ENCODE assay signal across 8 cellular contexts in genomic region chr7:74289660-74290589, GRCh38. TPM values are rescaled to one million over a fixed set of nuclear protein-coding genes. Genes with fewer than 3 reads are reported as not detected.
DNase-seq lines count a peak whose midpoint lies in the region; ATAC-seq, FAIRE-seq and TF ChIP-seq lines count a peak whose summit lies in the region.

No MANE protein-coding gene starts in this region.

- peaks cover 12% of the 10 kb centered on the region for H3K4me1 Mint-ChIP-seq in activated CD8-positive, alpha-beta T cell treated with anti-CD3 and anti-CD28 coated beads for 36 hours (ENCODE audit: low read depth)
- H3K4me1 Mint-ChIP-seq in naive B cell: peaks cover 26 to 59% (median 54%) of the 10 kb centered on the region in 3 donors

- TF ChIP-seq CTCF in HEK293 (tag by site-specific recombination; IDR thresholded peaks at IDR 0.05): no peak
- no peak for TF ChIP-seq CTCF in activated CD8-positive, alpha-beta T cell treated with anti-CD3 and anti-CD28 coated beads for 36 hours (IDR thresholded peaks at IDR 0.05)

- H3K4me1 ChIP-seq in BLaER1 treated with 17β-estradiol and CSF1 and Interleukin-3, amounts not matched to agents 10 nM and 100 nM: peaks cover 63 to 74% (median 70%) of the 10 kb centered on the region in 10 experiments
- peaks cover 5% of the 10 kb centered on the region; the same call in 1 of the 2 replicates for H3K4me1 ChIP-seq in HEK293 (ENCODE audit: control insufficient read depth, insufficient read depth, low read length)

- POLR2A ChIA-PET in HEK293 (lab: Yijun Ruan, JAX): interaction anchor here (0.7 to 1.7 kb wide), 2 partner anchors 10 to 22 kb away, joined by 8 to 9 read pairs; no protein-coding TSS in a partner anchor
- POLR2A ChIA-PET in activated CD8-positive, alpha-beta T cell treated with anti-CD3 and anti-CD28 coated beads for 36 hours (lab: Charles Lee): interaction anchor here (1.0 kb wide), 1 partner anchor 16 kb away, joined by 3 read pairs; no protein-coding TSS in a partner anchor

- ATAC-seq in activated CD8-positive, alpha-beta T cell treated with anti-CD3 and anti-CD28 coated beads for 36 hours: peak; percentile 50
- peak; percentile 64 to 65 for ATAC-seq in naive B cell (ENCODE audit: low read depth in 2 of 2)
- no peak for ATAC-seq in GM19395 (IDR thresholded peaks at IDR 0.05; ENCODE audit: unreplicated experiment)

- peak overlapping the region; percentile 90 to 99 (median 97) for H3K4me2 ChIP-seq in BLaER1 treated with 17β-estradiol and CSF1 and Interleukin-3, amounts not matched to agents 10 nM and 100 nM

- H3K9ac ChIP-seq in BLaER1 treated with 17β-estradiol and CSF1 and Interleukin-3, amounts not matched to agents 10 nM and 100 nM: peak overlapping the region; percentile 82 to 97 (median 93)

- CTCF ChIA-PET in HEK293 (lab: Yijun Ruan, JAX): interaction anchor here (0.5 to 1.3 kb wide), 7 partner anchors 14 to 691 kb away, joined by 3 to 4 read pairs (median 3); no protein-coding TSS in a partner anchor
- CTCF ChIA-PET in activated CD8-positive, alpha-beta T cell treated with anti-CD3 and anti-CD28 coated beads for 36 hours (lab: Charles Lee): interaction anchor here (5.0 kb wide), 1 partner anchor 111 kb away, joined by 23 read pairs; no protein-coding TSS in a partner anchor

- DNase-seq in activated CD8-positive, alpha-beta T cell treated with anti-CD3 and anti-CD28 coated beads for 36 hours: peak; percentile 56
- DNase-seq in erythroblast (lab: John Stamatoyannopoulos, UW): peak; percentile 28 to 66
- DNase-seq in naive B cell: peak; percentile 53
- peak; percentile 61 for DNase-seq in urothelium cell line (ENCODE audit: low spot score)
- no peak for DNase-seq in NCI-H2171 treated with DMSO at 0.1 percent for 48 hours (lab: John Stamatoyannopoulos, UW)

- peak overlapping the region; percentile 86 to 100 (median 97) for H3K4me3 ChIP-seq in BLaER1 treated with 17β-estradiol and CSF1 and Interleukin-3, amounts not matched to agents 10 nM and 100 nM
- peak overlapping the region; percentile 56 for H3K4me3 ChIP-seq in HEK293 (ENCODE audit: low read depth, low read length)

- intact Hi-C loops in activated CD8-positive, alpha-beta T cell treated with anti-CD3 and anti-CD28 coated beads for 36 hours (cut with micrococcal nuclease): loop anchor here (2.0 kb wide), 1 partner anchor 19 kb away; no protein-coding TSS in a partner anchor

- FAIRE-seq in urothelium cell line (lab: Jason Lieb, UNC): peak; percentile 32

- H3K27me3 ChIP-seq in BLaER1 treated with 17β-estradiol and CSF1 and Interleukin-3, amounts not matched to agents 10 nM and 100 nM: no peaks in the 10 kb centered on the region

- no peak for TF ChIP-seq POLR2A in erythroblast (IDR thresholded peaks at IDR 0.05; ENCODE audit: low read length)

- 0 out of 22 replicates have a peak, but pooled peaks cover 0 to 7% (median 0%) of the 10 kb centered on the region in 11 experiments for H3K36me3 ChIP-seq in BLaER1 treated with 17β-estradiol and CSF1 and Interleukin-3, amounts not matched to agents 10 nM and 100 nM
- H3K36me3 ChIP-seq in HEK293 (ENCODE audit: control insufficient read depth in 2 of 2, insufficient read depth in 1 of 2, low read length in 2 of 2): no peaks in the 10 kb centered on the region

- peaks cover 18% of the 10 kb centered on the region for H3K27me3 Mint-ChIP-seq in activated CD8-positive, alpha-beta T cell treated with anti-CD3 and anti-CD28 coated beads for 36 hours
- H3K27me3 Mint-ChIP-seq in naive B cell: no peaks in the 10 kb centered on the region

- H3K9me3 ChIP-seq in BLaER1 treated with 17β-estradiol and CSF1 and Interleukin-3, amounts not matched to agents 10 nM and 100 nM (replicated peaks in 1 of 11): no peaks in the 10 kb centered on the region
- no peaks in the 10 kb centered on the region for H3K9me3 ChIP-seq in HEK293 (ENCODE audit: control insufficient read depth, insufficient read depth, low read depth, low read length)

- no peak overlapping the region for H3K27ac Mint-ChIP-seq in activated CD8-positive, alpha-beta T cell treated with anti-CD3 and anti-CD28 coated beads for 36 hours
- H3K27ac Mint-ChIP-seq in naive B cell: peak overlapping the region in 2 of 6 donors; percentile 56 to 60

- peak overlapping the region; percentile 40 to 94 (median 90); a peak in 21 of 22 replicates for H3K27ac ChIP-seq in BLaER1 treated with 17β-estradiol and CSF1 and Interleukin-3, amounts not matched to agents 10 nM and 100 nM
- H3K27ac ChIP-seq in HEK293 (ENCODE audit: extremely low read depth, low read depth, low read length): peak overlapping the region; percentile 57; the same call in 1 of the 2 replicates

- H3K9me3 Mint-ChIP-seq in activated CD8-positive, alpha-beta T cell treated with anti-CD3 and anti-CD28 coated beads for 36 hours: no peaks in the 10 kb centered on the region
- no peaks in the 10 kb centered on the region for H3K9me3 Mint-ChIP-seq in naive B cell

- peaks cover 47 to 56% (median 52%) of the 10 kb centered on the region in 11 experiments for H4K20me1 ChIP-seq in BLaER1 treated with 17β-estradiol and CSF1 and Interleukin-3, amounts not matched to agents 10 nM and 100 nM

- H3K36me3 Mint-ChIP-seq in activated CD8-positive, alpha-beta T cell treated with anti-CD3 and anti-CD28 coated beads for 36 hours (ENCODE audit: low read depth): no peaks in the 10 kb centered on the region
- no peaks in the 10 kb centered on the region for H3K36me3 Mint-ChIP-seq in naive B cell

- peak overlapping the region; percentile 40 for H3K4me3 Mint-ChIP-seq in activated CD8-positive, alpha-beta T cell treated with anti-CD3 and anti-CD28 coated beads for 36 hours
- H3K4me3 Mint-ChIP-seq in naive B cell: peak overlapping the region; percentile 81 to 91 (median 88)

TF ChIP-seq in HEK293, 187 proteins besides CTCF, POLR2A, EP300 and RAD21 (continues in another document):
- TF ChIP-seq ZNF544 (tag by site-specific recombination; IDR thresholded peaks at IDR 0.05) (no peak), SP3 (tag by site-specific recombination; IDR thresholded peaks at IDR 0.05) (0 out of 2 replicates have a peak, but pooled peaks have one; percentile 14), GLI2 (tag by site-specific recombination; IDR thresholded peaks at IDR 0.05; ENCODE audit: borderline replicate concordance, low read depth) (no peak), MYNN (tag by site-specific recombination; IDR thresholded peaks at IDR 0.05; ENCODE audit: borderline replicate concordance) (no peak), ZNF302 (tag by site-specific recombination; IDR thresholded peaks at IDR 0.05; ENCODE audit: low read depth) (no peak), GLIS2 (tag by site-specific recombination; IDR thresholded peaks at IDR 0.05) (peak; percentile 30; the same call in 1 of the 2 replicates), SP2 (tag by site-specific recombination; IDR thresholded peaks at IDR 0.05) (peak; percentile 7; the same call in 1 of the 2 replicates), ZNF670 (tag by site-specific recombination; IDR thresholded peaks at IDR 0.05; ENCODE audit: low read depth) (no peak)
- TF ChIP-seq, protein P1, sequence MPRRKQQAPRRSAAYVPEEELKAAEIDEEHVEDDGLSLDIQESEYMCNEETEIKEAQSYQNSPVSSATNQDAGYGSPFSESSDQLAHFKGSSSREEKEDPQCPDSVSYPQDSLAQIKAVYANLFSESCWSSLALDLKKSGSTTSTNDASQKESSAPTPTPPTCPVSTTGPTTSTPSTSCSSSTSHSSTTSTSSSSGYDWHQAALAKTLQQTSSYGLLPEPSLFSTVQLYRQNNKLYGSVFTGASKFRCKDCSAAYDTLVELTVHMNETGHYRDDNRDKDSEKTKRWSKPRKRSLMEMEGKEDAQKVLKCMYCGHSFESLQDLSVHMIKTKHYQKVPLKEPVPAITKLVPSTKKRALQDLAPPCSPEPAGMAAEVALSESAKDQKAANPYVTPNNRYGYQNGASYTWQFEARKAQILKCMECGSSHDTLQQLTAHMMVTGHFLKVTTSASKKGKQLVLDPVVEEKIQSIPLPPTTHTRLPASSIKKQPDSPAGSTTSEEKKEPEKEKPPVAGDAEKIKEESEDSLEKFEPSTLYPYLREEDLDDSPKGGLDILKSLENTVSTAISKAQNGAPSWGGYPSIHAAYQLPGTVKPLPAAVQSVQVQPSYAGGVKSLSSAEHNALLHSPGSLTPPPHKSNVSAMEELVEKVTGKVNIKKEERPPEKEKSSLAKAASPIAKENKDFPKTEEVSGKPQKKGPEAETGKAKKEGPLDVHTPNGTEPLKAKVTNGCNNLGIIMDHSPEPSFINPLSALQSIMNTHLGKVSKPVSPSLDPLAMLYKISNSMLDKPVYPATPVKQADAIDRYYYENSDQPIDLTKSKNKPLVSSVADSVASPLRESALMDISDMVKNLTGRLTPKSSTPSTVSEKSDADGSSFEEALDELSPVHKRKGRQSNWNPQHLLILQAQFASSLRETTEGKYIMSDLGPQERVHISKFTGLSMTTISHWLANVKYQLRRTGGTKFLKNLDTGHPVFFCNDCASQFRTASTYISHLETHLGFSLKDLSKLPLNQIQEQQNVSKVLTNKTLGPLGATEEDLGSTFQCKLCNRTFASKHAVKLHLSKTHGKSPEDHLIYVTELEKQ (tag by site-specific recombination; IDR thresholded peaks at IDR 0.05; ENCODE audit: borderline replicate concordance): no peak
- TF ChIP-seq, protein P2, sequence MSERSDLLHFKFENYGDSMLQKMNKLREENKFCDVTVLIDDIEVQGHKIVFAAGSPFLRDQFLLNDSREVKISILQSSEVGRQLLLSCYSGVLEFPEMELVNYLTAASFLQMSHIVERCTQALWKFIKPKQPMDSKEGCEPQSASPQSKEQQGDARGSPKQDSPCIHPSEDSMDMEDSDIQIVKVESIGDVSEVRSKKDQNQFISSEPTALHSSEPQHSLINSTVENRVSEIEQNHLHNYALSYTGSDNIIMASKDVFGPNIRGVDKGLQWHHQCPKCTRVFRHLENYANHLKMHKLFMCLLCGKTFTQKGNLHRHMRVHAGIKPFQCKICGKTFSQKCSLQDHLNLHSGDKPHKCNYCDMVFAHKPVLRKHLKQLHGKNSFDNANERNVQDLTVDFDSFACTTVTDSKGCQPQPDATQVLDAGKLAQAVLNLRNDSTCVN (tag by site-specific recombination; optimal IDR thresholded peaks at IDR 0.05): peak; percentile 37

RNA-seq across cellular contexts. Expression of gene CLIP2, which starts 0.7 kb away (rescaled TPM):
- 1 to 10 TPM; 1.3 to 1.4 TPM for total RNA-seq in activated CD8-positive, alpha-beta T cell treated with anti-CD3 and anti-CD28 coated beads for 36 hours
- polyA plus RNA-seq in naive B cell (ENCODE audit: low read depth in 6 of 6): 1 to 10 TPM in 4 of 6 donors, under 1 TPM in 2; 0.52 to 3.2 (median 1.1) TPM

RNA-seq across cellular contexts. Expression of gene RFC2, which starts 35.7 kb away (rescaled TPM):
- total RNA-seq in activated CD8-positive, alpha-beta T cell treated with anti-CD3 and anti-CD28 coated beads for 36 hours: 10 to 100 TPM; 90.7 to 91.8 TPM
- 10 to 100 TPM; 42.7 to 61.4 (median 51.9) TPM for polyA plus RNA-seq in naive B cell (ENCODE audit: low read depth in 6 of 6)
